1 cellular context compared by ENCODE assay signal in the genomic region with DNA sequence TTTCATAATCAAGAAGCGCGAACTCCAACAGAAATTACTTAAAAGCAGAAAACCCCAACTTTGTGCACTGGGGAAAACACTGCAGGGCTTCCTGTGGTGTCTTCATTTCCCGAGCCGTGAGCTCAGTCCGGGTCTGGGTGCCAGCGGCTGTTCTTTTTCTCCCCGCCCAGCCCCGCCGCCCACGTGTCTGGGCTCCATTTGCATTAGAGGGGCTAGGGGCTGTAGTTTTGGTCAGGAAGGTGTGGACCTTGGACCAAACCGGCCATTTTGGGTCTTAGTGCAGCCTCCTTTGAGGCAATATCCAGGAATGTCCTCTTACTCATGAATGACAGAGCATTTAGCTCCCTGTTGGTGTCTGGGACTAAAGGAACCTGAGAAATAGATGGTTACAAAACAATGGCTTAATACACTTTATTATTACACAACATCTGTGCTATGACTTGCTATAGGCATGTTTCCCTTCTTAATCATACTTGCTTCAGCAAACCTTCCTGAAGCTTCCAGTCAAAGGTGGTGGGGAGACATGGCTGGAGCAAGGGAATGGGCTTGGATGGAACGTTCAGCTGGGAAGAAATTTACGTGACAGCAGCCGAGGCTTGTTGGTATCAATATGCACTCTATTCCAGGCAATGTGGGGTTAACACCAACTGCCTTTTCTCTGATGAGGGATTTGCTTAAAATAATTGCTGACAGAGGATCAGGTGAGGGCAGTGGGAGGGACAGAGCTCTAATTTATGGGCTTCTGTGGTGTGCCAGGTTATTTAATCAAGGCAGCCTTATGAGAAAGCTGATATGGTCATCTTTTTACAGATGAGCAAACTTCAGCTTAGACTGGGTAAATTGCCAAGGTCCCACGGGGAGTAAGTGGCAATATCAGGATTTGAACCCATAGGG.
TF ChIP-seq lines count a peak whose summit lies in the region.

No MANE protein-coding gene starts in this region.

TF ChIP-seq in H1, 55 proteins besides CTCF, POLR2A, EP300 and RAD21:
- TF ChIP-seq YY1 (IDR thresholded peaks at IDR 0.05; ENCODE audit: low read depth, low read length) (peak; percentile 99), CHD2 (IDR thresholded peaks at IDR 0.05; ENCODE audit: low read length) (no peak), CHD7 (IDR thresholded peaks at IDR 0.05; ENCODE audit: insufficient replicate concordance, low read length) (no peak), KDM1A (IDR thresholded peaks at IDR 0.05; ENCODE audit: borderline replicate concordance, low read length) (no peak), KDM4A (IDR thresholded peaks at IDR 0.05; ENCODE audit: low read depth, low read length, severe bottlenecking) (no peak), RNF2 (IDR thresholded peaks at IDR 0.05; ENCODE audit: borderline replicate concordance, low read depth, low read length, missing control alignments, poor library complexity, severe bottlenecking) (no peak), E2F6 (IDR thresholded peaks at IDR 0.05) (peak; percentile 27; the same call in 1 of the 2 replicates), EGR1 (IDR thresholded peaks at IDR 0.05; ENCODE audit: borderline replicate concordance, low read depth, low read length) (peak; percentile 74; the same call in 1 of the 2 replicates), SAP30 (IDR thresholded peaks at IDR 0.05; ENCODE audit: insufficient read depth, insufficient replicate concordance, low read length) (peak; percentile 69), NRF1 (IDR thresholded peaks at IDR 0.05; ENCODE audit: low read depth, low read length) (no peak), MAFK (IDR thresholded peaks at IDR 0.05; ENCODE audit: low read depth, low read length) (no peak), CREB1 (IDR thresholded peaks at IDR 0.05) (peak; percentile 3; the same call in 1 of the 2 replicates), BRCA1 (IDR thresholded peaks at IDR 0.05; ENCODE audit: low read depth, low read length) (no peak), KDM5A (IDR thresholded peaks at IDR 0.05; ENCODE audit: low read length) (no peak), SRF (IDR thresholded peaks at IDR 0.05; ENCODE audit: low read depth, low read length) (no peak)
- TF ChIP-seq, protein P1, sequence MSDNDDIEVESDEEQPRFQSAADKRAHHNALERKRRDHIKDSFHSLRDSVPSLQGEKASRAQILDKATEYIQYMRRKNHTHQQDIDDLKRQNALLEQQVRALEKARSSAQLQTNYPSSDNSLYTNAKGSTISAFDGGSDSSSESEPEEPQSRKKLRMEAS (IDR thresholded peaks at IDR 0.05), result peak; percentile 93
